In the genomic region with DNA sequence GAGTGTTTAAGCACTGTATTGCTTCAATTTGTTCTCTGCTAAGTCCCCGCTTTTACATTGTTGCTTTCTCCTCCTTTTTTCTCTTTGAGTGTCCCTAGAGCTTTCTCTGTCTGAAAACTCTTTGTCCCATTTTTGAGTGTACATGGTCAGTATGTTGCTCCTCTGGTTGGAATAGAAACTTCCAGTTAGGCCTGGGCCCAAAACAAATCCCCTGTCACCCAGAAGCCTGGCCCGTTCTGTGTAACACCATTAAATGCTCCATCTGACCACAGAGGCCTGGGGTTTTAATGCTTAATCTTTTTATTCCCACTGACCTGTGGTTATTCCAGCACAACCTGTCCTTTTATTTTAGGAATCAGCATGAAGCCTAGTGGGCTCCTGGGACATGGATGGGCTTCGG, we compare ENCODE assay signal across 14 cellular contexts. TPM values are rescaled to one million over a fixed set of nuclear protein-coding genes. Genes with fewer than 3 reads are reported as not detected.
"Had no signal": no experiment of that assay in that cellular context is flagged by ENCODE, and none has a peak within 500 bp of the region (broad histone marks: within the 10 kb centered on the region; RNA-seq: fewer than 3 reads in every experiment).

No MANE protein-coding gene starts in this region.

- H3K4me1 Mint-ChIP-seq: stimulated activated effector memory CD8-positive, alpha-beta T cell treated with anti-CD3 and anti-CD28 coated beads, Interleukin-12 subunit alpha, Interleukin-12 subunit beta, amount 100 ng/mL, for 72 hours had no signal

- H3K9ac ChIP-seq: parathyroid adenoma had no signal

- H3K27ac ChIP-seq: foreskin keratinocyte, parathyroid adenoma, SJSA1 had no signal

- H3K4me3 Mint-ChIP-seq: activated naive CD4-positive, alpha-beta T cell treated with anti-CD3 and anti-CD28 coated beads for 36 hours; activated T-helper 17 cell treated with anti-CD3 and anti-CD28 coated beads, Interleukin-2, amount 50 U/mL, for 72 hours; naive thymus-derived CD8-positive, alpha-beta T cell; stimulated activated effector memory CD8-positive, alpha-beta T cell treated with anti-CD3 and anti-CD28 coated beads, Interleukin-12 subunit alpha, Interleukin-12 subunit beta, amount 100 ng/mL, for 72 hours had no signal

- H3K4me3 ChIP-seq: heart right ventricle, SJSA1, tibial nerve had no signal

- H3K36me3 ChIP-seq: heart right ventricle, SJSA1, tibial nerve had no signal

- ATAC-seq: activated CD4-positive, CD25-positive, alpha-beta regulatory T cell treated with anti-CD3 and anti-CD28 coated beads, Interleukin-2, amount 50 U/mL, for 24 hours; activated T-helper 17 cell treated with anti-CD3 and anti-CD28 coated beads, Interleukin-2, amount 50 U/mL, for 72 hours; foreskin keratinocyte; naive thymus-derived CD8-positive, alpha-beta T cell; stimulated activated effector memory CD8-positive, alpha-beta T cell treated with anti-CD3 and anti-CD28 coated beads, Interleukin-12 subunit alpha, Interleukin-12 subunit beta, amount 100 ng/mL, for 72 hours had no signal

- H3K36me3 Mint-ChIP-seq: naive thymus-derived CD8-positive, alpha-beta T cell; stimulated activated effector memory CD8-positive, alpha-beta T cell treated with anti-CD3 and anti-CD28 coated beads, Interleukin-12 subunit alpha, Interleukin-12 subunit beta, amount 100 ng/mL, for 72 hours had no signal

- H3K27me3 ChIP-seq: heart right ventricle, tibial nerve had no signal

- H3K9me3 ChIP-seq: heart right ventricle, SJSA1, tibial nerve had no signal

- H3K4me1 ChIP-seq: foreskin keratinocyte, parathyroid adenoma, SJSA1, tibial nerve had no signal

- DNase-seq: activated naive CD4-positive, alpha-beta T cell treated with anti-CD3 and anti-CD28 coated beads for 36 hours; central memory CD4-positive, alpha-beta T cell; cortex of kidney; effector memory CD4-positive, alpha-beta T cell; heart right ventricle; naive thymus-derived CD8-positive, alpha-beta T cell; T-helper 2 cell had no signal

- H3K27ac Mint-ChIP-seq: activated naive CD4-positive, alpha-beta T cell treated with anti-CD3 and anti-CD28 coated beads for 36 hours; activated T-helper 17 cell treated with anti-CD3 and anti-CD28 coated beads, Interleukin-2, amount 50 U/mL, for 72 hours; naive thymus-derived CD8-positive, alpha-beta T cell; stimulated activated effector memory CD8-positive, alpha-beta T cell treated with anti-CD3 and anti-CD28 coated beads, Interleukin-12 subunit alpha, Interleukin-12 subunit beta, amount 100 ng/mL, for 72 hours had no signal

- H3K9me3 Mint-ChIP-seq: activated naive CD4-positive, alpha-beta T cell treated with anti-CD3 and anti-CD28 coated beads for 36 hours had no signal

RNA-seq across cellular contexts. Expression of a gene that starts 28.3 kb away (rescaled TPM):
- total RNA-seq: naive thymus-derived CD8-positive, alpha-beta T cell had no signal
